In the genomic region with DNA sequence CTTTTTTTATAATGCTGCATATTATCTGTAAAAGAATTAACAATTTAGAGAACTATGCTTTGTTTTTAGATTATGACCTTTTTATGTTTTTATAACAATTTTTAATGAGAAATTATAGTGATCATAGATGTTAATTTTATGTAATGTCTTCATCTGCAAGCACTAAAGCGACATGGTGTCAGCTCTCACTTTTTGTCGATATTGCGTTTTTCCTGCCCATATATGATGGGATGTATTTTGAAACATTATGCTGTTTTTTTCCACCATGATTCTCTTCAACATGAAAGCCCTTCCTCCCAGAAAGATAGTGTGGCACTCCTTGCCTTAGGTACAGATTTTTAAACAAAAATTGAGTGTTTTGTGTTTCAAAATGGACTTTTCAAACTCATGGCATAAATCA, we compare ENCODE assay signal across 22 cellular contexts.
A peak's percentile ranks its signal among the peaks of the same experiment; 100 is the strongest.
DNase-seq lines count a peak whose midpoint lies in the region; ATAC-seq, FAIRE-seq and TF ChIP-seq lines count a peak whose summit lies in the region.
"Had no signal": no experiment of that assay in that cellular context is flagged by ENCODE, and none has a peak within 500 bp of the region (broad histone marks: within the 10 kb centered on the region; RNA-seq: fewer than 3 reads in every experiment).

No MANE protein-coding gene starts in this region.

- FAIRE-seq in HepG2 (lab: Jason Lieb, UNC) (no peak), GM12878 (lab: Jason Lieb, UNC) (no peak)
- FAIRE-seq: GM12891, GM19239 had no signal

- no peaks in the 10 kb centered on the region for H3K36me3 ChIP-seq in HepG2 (replicated peaks in 1 of 2; ENCODE audit: control insufficient read depth in 1 of 2, insufficient read depth in 2 of 2, low read length in 2 of 2)
- H3K36me3 ChIP-seq in right lobe of liver = no peaks in the 10 kb centered on the region
- no peaks in the 10 kb centered on the region for H3K36me3 ChIP-seq in GM12878 (ENCODE audit: control insufficient read depth in 2 of 2, insufficient read depth in 2 of 2, low read length in 1 of 2)
- H3K36me3 ChIP-seq: BLaER1 treated with 17β-estradiol and CSF1 and Interleukin-3, amounts not matched to agents 10 nM and 100 nM had no signal

- peak overlapping the region; percentile 20 for H3K27ac Mint-ChIP-seq in neural crest cell (ENCODE audit: unreplicated experiment)
- no peak overlapping the region for H3K27ac Mint-ChIP-seq in activated CD8-positive, alpha-beta T cell treated with anti-CD3 and anti-CD28 coated beads for 36 hours
- H3K27ac Mint-ChIP-seq: B cell; CD8-positive, alpha-beta T cell; HFFc6; IgD-negative memory B cell had no signal

- H3K4me3 ChIP-seq in HepG2 (replicated peaks in 1 of 3; ENCODE audit: insufficient read depth in 1 of 3, low read depth in 2 of 3, low read length in 3 of 3) (no peak overlapping the region), right lobe of liver (no peak overlapping the region), GM12878 (no peak overlapping the region)
- H3K4me3 ChIP-seq: BLaER1 treated with 17β-estradiol and CSF1 and Interleukin-3, amounts not matched to agents 10 nM and 100 nM; GM23248 had no signal

- no peaks in the 10 kb centered on the region for H3K4me1 Mint-ChIP-seq in neural crest cell
- no peaks in the 10 kb centered on the region for H3K4me1 Mint-ChIP-seq in activated CD8-positive, alpha-beta T cell treated with anti-CD3 and anti-CD28 coated beads for 36 hours (ENCODE audit: low read depth)
- H3K4me1 Mint-ChIP-seq: B cell, IgD-negative memory B cell had no signal

- H3K4me3 Mint-ChIP-seq in neural crest cell = no peak overlapping the region
- no peak overlapping the region for H3K4me3 Mint-ChIP-seq in activated CD8-positive, alpha-beta T cell treated with anti-CD3 and anti-CD28 coated beads for 36 hours
- H3K4me3 Mint-ChIP-seq: B cell; CD8-positive, alpha-beta T cell; HFFc6; IgD-negative memory B cell had no signal

- intact Hi-C loops in HepG2 (cut with micrococcal nuclease; ENCODE audit: unreplicated experiment) (no loop called here), right lobe of liver (cut with DNase I) (no loop called here), GM12878 (cut with micrococcal nuclease; ENCODE audit: unreplicated experiment) (loop anchor here (5.0 kb wide), 1 partner anchor 417 kb away; a partner anchor contains a TSS)
- intact Hi-C loops in activated CD8-positive, alpha-beta T cell treated with anti-CD3 and anti-CD28 coated beads for 36 hours (cut with micrococcal nuclease) = no loop called here

- no peaks in the 10 kb centered on the region for H3K4me1 ChIP-seq in HepG2 (ENCODE audit: insufficient read depth, low read length)
- no peaks in the 10 kb centered on the region for H3K4me1 ChIP-seq in right lobe of liver
- peaks cover 26% of the 10 kb centered on the region for H3K4me1 ChIP-seq in GM12878 (ENCODE audit: control insufficient read depth, insufficient read depth, low read length)

- H3K4me2 ChIP-seq in HepG2 (ENCODE audit: low read depth, low read length) (no peak overlapping the region), GM12878 (ENCODE audit: control insufficient read depth, insufficient read depth) (no peak overlapping the region)
- H3K4me2 ChIP-seq: BLaER1 treated with 17β-estradiol and CSF1 and Interleukin-3, amounts not matched to agents 10 nM and 100 nM had no signal

- H3K9ac ChIP-seq in HepG2 (ENCODE audit: insufficient read depth, low read depth, low read length) (no peak overlapping the region), GM12878 (ENCODE audit: control insufficient read depth, insufficient read depth, low read length) (no peak overlapping the region)
- H3K9ac ChIP-seq: BLaER1 treated with 17β-estradiol and CSF1 and Interleukin-3, amounts not matched to agents 10 nM and 100 nM; GM23248 had no signal

- H3K27me3 ChIP-seq in HepG2 (ENCODE audit: control insufficient read depth in 1 of 2, insufficient read depth in 2 of 2, low read length in 2 of 2) = no peaks in the 10 kb centered on the region
- no peaks in the 10 kb centered on the region for H3K27me3 ChIP-seq in right lobe of liver
- no peaks in the 10 kb centered on the region for H3K27me3 ChIP-seq in GM12878 (replicated peaks in 1 of 2; ENCODE audit: control insufficient read depth in 2 of 2, insufficient read depth in 2 of 2, low read length in 1 of 2)
- H3K27me3 ChIP-seq: BLaER1 treated with 17β-estradiol and CSF1 and Interleukin-3, amounts not matched to agents 10 nM and 100 nM had no signal

- no peak for TF ChIP-seq CTCF in HepG2 (CRISPR knock-in tag; IDR thresholded peaks at IDR 0.05)
- no peak for TF ChIP-seq CTCF in right lobe of liver (IDR thresholded peaks at IDR 0.05)
- no peak for TF ChIP-seq CTCF in GM12878 (IDR thresholded peaks at IDR 0.05 in 2 of 3, conservative IDR thresholded peaks at IDR 0.05 in 1 of 3; ENCODE audit: control insufficient read depth in 2 of 3, extremely low read depth in 1 of 3, insufficient read depth in 1 of 3, low read depth in 3 of 3, low read length in 3 of 3)
- no peak for TF ChIP-seq CTCF in neural crest cell (conservative IDR thresholded peaks at IDR 0.05)
- TF ChIP-seq CTCF in activated CD8-positive, alpha-beta T cell treated with anti-CD3 and anti-CD28 coated beads for 36 hours (IDR thresholded peaks at IDR 0.05) = no peak

- H3K79me2 ChIP-seq in HepG2 (ENCODE audit: insufficient read depth, low read length) (no peaks in the 10 kb centered on the region), GM12878 (ENCODE audit: control insufficient read depth, insufficient read depth, low read length) (no peaks in the 10 kb centered on the region)

- H2AFZ ChIP-seq in HepG2 (ENCODE audit: low read length) = no peak overlapping the region
- H2AFZ ChIP-seq in GM12878 (ENCODE audit: control insufficient read depth, low read depth, low read length) = peak overlapping the region; percentile 17; the same call in 1 of the 2 replicates
- H2AFZ ChIP-seq: GM23248 had no signal

- no peaks in the 10 kb centered on the region for H3K9me3 ChIP-seq in HepG2 (ENCODE audit: low read length)
- H3K9me3 ChIP-seq in right lobe of liver = no peaks in the 10 kb centered on the region
- no peaks in the 10 kb centered on the region; the same call in 1 of the 3 replicates for H3K9me3 ChIP-seq in GM12878 (replicated peaks; ENCODE audit: control insufficient read depth, insufficient read depth, low read length)
- H3K9me3 ChIP-seq: BLaER1 treated with 17β-estradiol and CSF1 and Interleukin-3, amounts not matched to agents 10 nM and 100 nM had no signal

- 16% methylated on average over 3 of the region's 3 CpGs for WGBS in HepG2 (ENCODE audit: low lambda C conversion rate)
- 87% methylated on average over 3 of the region's 3 CpGs for WGBS in right lobe of liver (ENCODE audit: insufficient coverage, low coverage, low lambda C conversion rate, missing lambda C conversion rate)
- 15% methylated on average over 3 of the region's 3 CpGs for WGBS in GM12878 (ENCODE audit: insufficient coverage, insufficient replicate concordance, low lambda C conversion rate, missing lambda C conversion rate)

- DNase-seq in HepG2 (ENCODE audit: low spot score) (no peak), right lobe of liver (no peak), GM12878 (ENCODE audit: low read depth, low spot score) (no peak), neural crest cell (ENCODE audit: low read depth, low spot score) (no peak), MV-4-11 (lab: John Stamatoyannopoulos, UW) (no peak), anterior cingulate cortex (lab: John Stamatoyannopoulos, UW) (no peak)
- no peak for DNase-seq in activated CD8-positive, alpha-beta T cell treated with anti-CD3 and anti-CD28 coated beads for 36 hours
- DNase-seq: 8988T; Calu3; CD8-positive, alpha-beta T cell; DND-41; EL; GM23248; H7; HFFc6 had no signal

- H3K9me3 Mint-ChIP-seq in neural crest cell = no peaks in the 10 kb centered on the region
- no peaks in the 10 kb centered on the region for H3K9me3 Mint-ChIP-seq in activated CD8-positive, alpha-beta T cell treated with anti-CD3 and anti-CD28 coated beads for 36 hours

- in situ Hi-C loops in HepG2 (cut with HindIII; ENCODE audit: extremely low pct_ligation_motif_present, low pct_unique_long_range_greater_than_20kb) (no loop called here), GM12878 (cut with MboI) (no loop called here)

- POLR2A ChIA-PET in HepG2 (lab: Yijun Ruan, JAX) = no interaction called here
- POLR2A ChIA-PET in GM12878 (lab: Charles Lee) = interaction anchor here (1.1 kb wide), 1 partner anchor 11 kb away, joined by 3 read pairs; no protein-coding TSS in a partner anchor
- POLR2A ChIA-PET in activated CD8-positive, alpha-beta T cell treated with anti-CD3 and anti-CD28 coated beads for 36 hours (lab: Charles Lee) = no interaction called here

- no peak for TF ChIP-seq POLR2A in HepG2 (IDR thresholded peaks at IDR 0.05; ENCODE audit: insufficient read depth in 1 of 2, low read depth in 2 of 2, low read length in 2 of 2)
- no peak for TF ChIP-seq POLR2A in right lobe of liver (IDR thresholded peaks at IDR 0.05)
- TF ChIP-seq POLR2A in GM12878 (IDR thresholded peaks at IDR 0.05; ENCODE audit: low read depth, low read length) = no peak

- no peak for ATAC-seq in HepG2
- no peak for ATAC-seq in right lobe of liver
- ATAC-seq in GM12878 = no peak
- no peak for ATAC-seq in activated CD8-positive, alpha-beta T cell treated with anti-CD3 and anti-CD28 coated beads for 36 hours
- ATAC-seq: CD8-positive, alpha-beta T cell; HCT116 had no signal

- TF ChIP-seq RAD21 in HepG2 (CRISPR knock-in tag; IDR thresholded peaks at IDR 0.05) (no peak), GM12878 (IDR thresholded peaks at IDR 0.05; ENCODE audit: insufficient read depth, low read depth, low read length) (no peak)

- H3K27ac ChIP-seq in HepG2 (ENCODE audit: extremely low read length, insufficient read depth, low read length) (no peak overlapping the region), right lobe of liver (no peak overlapping the region), GM12878 (ENCODE audit: control insufficient read depth, insufficient read depth) (0 out of 2 replicates have a peak overlapping the region, but pooled peaks have one; percentile 24)
- H3K27ac ChIP-seq: BLaER1 treated with 17β-estradiol and CSF1 and Interleukin-3, amounts not matched to agents 10 nM and 100 nM; GM23248; HL-60 had no signal

- no peaks in the 10 kb centered on the region for H3K27me3 Mint-ChIP-seq in neural crest cell (ENCODE audit: low read depth)
- H3K27me3 Mint-ChIP-seq in activated CD8-positive, alpha-beta T cell treated with anti-CD3 and anti-CD28 coated beads for 36 hours = no peaks in the 10 kb centered on the region
- H3K27me3 Mint-ChIP-seq: B cell, IgD-negative memory B cell had no signal

- BruUV-seq in HepG2 (replicated peaks; lab: Mats Ljungman, UMichigan) (no TSS peak), GM12878 (replicated peaks; lab: Mats Ljungman, UMichigan) (no TSS peak)

- RAD21 ChIA-PET in GM12878 (lab: Charles Lee; ENCODE audit: unreplicated experiment) = interaction anchor here (0.9 to 4.4 kb wide), 5 partner anchors 11 to 40 kb away, joined by 3 to 40 read pairs (median 5); no protein-coding TSS in a partner anchor

- CTCF ChIA-PET in HepG2 (lab: Yijun Ruan, JAX; ENCODE audit: low intra/inter-chr PET ratio, low total read pairs) (no interaction called here), GM12878 (lab: Yijun Ruan, JAX) (interaction anchor here (1.6 to 1.7 kb wide), 2 partner anchors 10 to 13 kb away, joined by 6 read pairs; no protein-coding TSS in a partner anchor)
- CTCF ChIA-PET in activated CD8-positive, alpha-beta T cell treated with anti-CD3 and anti-CD28 coated beads for 36 hours (lab: Charles Lee) = no interaction called here

- SMC1A ChIA-PET in GM12878 (lab: Charles Lee; ENCODE audit: uncharacterized antibody, unreplicated experiment) = interaction anchor here (1.2 to 10.1 kb wide), 5 partner anchors 12 to 26 kb away, joined by 3 to 138 read pairs (median 57); no protein-coding TSS in a partner anchor

- H4K20me1 ChIP-seq in HepG2 (ENCODE audit: insufficient read depth, low read length) = no peaks in the 10 kb centered on the region
- no peaks in the 10 kb centered on the region for H4K20me1 ChIP-seq in GM12878 (ENCODE audit: control insufficient read depth, insufficient read depth)
- H4K20me1 ChIP-seq: BLaER1 treated with 17β-estradiol and CSF1 and Interleukin-3, amounts not matched to agents 10 nM and 100 nM had no signal

- TF ChIP-seq EP300 in HepG2 (IDR thresholded peaks at IDR 0.05; ENCODE audit: low read depth in 2 of 2, low read length in 2 of 2) (no peak), HepG2 (CRISPR knock-in tag; IDR thresholded peaks at IDR 0.05; ENCODE audit: borderline replicate concordance) (no peak), GM12878 (IDR thresholded peaks at IDR 0.05; ENCODE audit: borderline replicate concordance in 1 of 2, control insufficient read depth in 1 of 2, low read depth in 2 of 2, low read length in 2 of 2) (no peak)

- no peaks in the 10 kb centered on the region for H3K36me3 Mint-ChIP-seq in neural crest cell (ENCODE audit: low read depth)
- no peaks in the 10 kb centered on the region for H3K36me3 Mint-ChIP-seq in activated CD8-positive, alpha-beta T cell treated with anti-CD3 and anti-CD28 coated beads for 36 hours (ENCODE audit: low read depth)
- H3K36me3 Mint-ChIP-seq: CD8-positive, alpha-beta T cell; IgD-negative memory B cell had no signal
